23 cellular contexts compared by ENCODE assay signal in genomic region chr3:179493260-179493659, GRCh38. TPM values are rescaled to one million over a fixed set of nuclear protein-coding genes. Genes with fewer than 3 reads are reported as not detected.
DNase-seq lines count a peak whose midpoint lies in the region; ATAC-seq, FAIRE-seq and TF ChIP-seq lines count a peak whose summit lies in the region.
"Had no signal": no experiment of that assay in that cellular context is flagged by ENCODE, and none has a peak within 500 bp of the region (broad histone marks: within the 10 kb centered on the region; RNA-seq: fewer than 3 reads in every experiment).

No MANE protein-coding gene starts in this region.

- TF ChIP-seq POLR2A in K562 (conservative IDR thresholded peaks at IDR 0.05) = no peak

- TF ChIP-seq CTCF in K562 (IDR thresholded peaks at IDR 0.05 in 2 of 3, conservative IDR thresholded peaks at IDR 0.05 in 1 of 3; ENCODE audit: insufficient read depth in 2 of 3, low read depth in 1 of 3, low read length in 3 of 3) = no peak

- no peaks in the 10 kb centered on the region for H3K36me3 ChIP-seq in K562 (ENCODE audit: control insufficient read depth, insufficient read depth, low read length)

- H3K4me3 ChIP-seq in K562 = no peak overlapping the region
- H3K4me3 ChIP-seq: A549; BLaER1 treated with 17β-estradiol and CSF1 and Interleukin-3, amounts not matched to agents 10 nM and 100 nM; GM12878 had no signal

- no peak for FAIRE-seq in K562 (lab: Jason Lieb, UNC)
- FAIRE-seq: A549, GM12878, GM12892, GM18507, GM19239 had no signal

- in situ Hi-C loops in Caki2 (cut with HindIII; ENCODE audit: low pct_unique_long_range_greater_than_20kb, low sequenced_read_pairs) = no loop called here
- in situ Hi-C loops in K562 (cut with MboI) = no loop called here

- intact Hi-C loops in K562 (cut with micrococcal nuclease) = no loop called here

- CTCF ChIA-PET in K562 (lab: Yijun Ruan, JAX; ENCODE audit: low intra/inter-chr PET ratio) = no interaction called here

- no peak for TF ChIP-seq RAD21 in K562 (CRISPR knock-in tag; conservative IDR thresholded peaks at IDR 0.05 in 1 of 2, IDR thresholded peaks at IDR 0.05 in 1 of 2)

- H3K27ac ChIP-seq in K562 (ENCODE audit: extremely low read depth, low read depth, low read length) = no peak overlapping the region
- H3K27ac ChIP-seq: 22Rv1; A549; BLaER1 treated with 17β-estradiol and CSF1 and Interleukin-3, amounts not matched to agents 10 nM and 100 nM; C4-2B had no signal

- TF ChIP-seq EP300 in K562 (IDR thresholded peaks at IDR 0.05; ENCODE audit: low read length) = no peak

- H3K27me3 ChIP-seq in K562 (ENCODE audit: control insufficient read depth in 2 of 2, insufficient read depth in 2 of 2, low read length in 2 of 2) = no peaks in the 10 kb centered on the region
- H3K27me3 ChIP-seq: BLaER1 treated with 17β-estradiol and CSF1 and Interleukin-3, amounts not matched to agents 10 nM and 100 nM had no signal

- peak; percentile 6 for DNase-seq in DMS 273 (lab: John Stamatoyannopoulos, UW; ENCODE audit: unreplicated experiment)
- DNase-seq in DMS 273 treated with DMSO at 0.1 percent for 48 hours (lab: John Stamatoyannopoulos, UW) = no peak
- DNase-seq in Caki2 (ENCODE audit: low read depth) = peak; percentile 20
- DNase-seq in K562 (ENCODE audit: extremely low read depth in 1 of 4, low spot score in 3 of 4) = no peak
- DNase-seq in NCI-H526 (lab: John Stamatoyannopoulos, UW) = no peak
- DNase-seq: AML-193; Caco-2; CD4-positive, alpha-beta T cell; CD8-positive, alpha-beta T cell; DMS153; DMS53; DMS79; DND-41; EL; GDM1 had no signal

- H3K4me1 ChIP-seq in K562 (replicated peaks in 1 of 2; ENCODE audit: control insufficient read depth in 2 of 2, insufficient read depth in 2 of 2, low read length in 2 of 2) = no peaks in the 10 kb centered on the region; a peak in 1 of 5 replicates
- H3K4me1 ChIP-seq: A549; BLaER1 treated with 17β-estradiol and CSF1 and Interleukin-3, amounts not matched to agents 10 nM and 100 nM; Caco-2 had no signal

- H2AFZ ChIP-seq in K562 (ENCODE audit: low read depth, low read length) = no peak overlapping the region

- no TSS peak for BruUV-seq in K562 (replicated peaks; lab: Mats Ljungman, UMichigan)

- no peak overlapping the region for H3K4me2 ChIP-seq in K562 (ENCODE audit: insufficient read depth, low read length)
- H3K4me2 ChIP-seq: A549; BLaER1 treated with 17β-estradiol and CSF1 and Interleukin-3, amounts not matched to agents 10 nM and 100 nM had no signal

- no peak for ATAC-seq in K562
- ATAC-seq: A549; CD8-positive, alpha-beta T cell; GM12878 had no signal

- H3K9ac ChIP-seq in K562 (ENCODE audit: insufficient read depth in 1 of 2, low read depth in 2 of 2, low read length in 2 of 2) = no peak overlapping the region
- H3K9ac ChIP-seq: BLaER1 treated with 17β-estradiol and CSF1 and Interleukin-3, amounts not matched to agents 10 nM and 100 nM had no signal

- H3K79me2 ChIP-seq in K562 (ENCODE audit: control insufficient read depth, insufficient read depth, low read length) = no peaks in the 10 kb centered on the region

- peaks cover 6% of the 10 kb centered on the region; the same call in 1 of the 2 replicates for H3K9me3 ChIP-seq in K562 (replicated peaks; ENCODE audit: control insufficient read depth, insufficient read depth, low read depth, low read length)

- H3K9me1 ChIP-seq in K562 (ENCODE audit: control insufficient read depth, insufficient read depth, low read length) = no peaks in the 10 kb centered on the region

- no peaks in the 10 kb centered on the region for H4K20me1 ChIP-seq in K562 (replicated peaks; ENCODE audit: control insufficient read depth, insufficient read depth, low read length)
- H4K20me1 ChIP-seq: BLaER1 treated with 17β-estradiol and CSF1 and Interleukin-3, amounts not matched to agents 10 nM and 100 nM had no signal

- POLR2A ChIA-PET in K562 (lab: Yijun Ruan, JAX) = interaction anchor here (2.4 kb wide), 1 partner anchor 12 kb away, joined by 9 read pairs; no protein-coding TSS in a partner anchor

TF ChIP-seq in K562, 482 proteins besides CTCF, POLR2A, EP300 and RAD21 (continues in another document):
- no peak for TF ChIP-seq ZFP30 (CRISPR knock-in tag; IDR thresholded peaks at IDR 0.05; ENCODE audit: borderline replicate concordance)
- no peak for TF ChIP-seq MCM3 (IDR thresholded peaks at IDR 0.05)
- peak; percentile 90 for TF ChIP-seq HLTF (IDR thresholded peaks at IDR 0.05)
- TF ChIP-seq FOS (IDR thresholded peaks at IDR 0.05; ENCODE audit: extremely low read depth, insufficient read length) = no peak
- TF ChIP-seq ZNF586 (CRISPR knock-in tag; conservative IDR thresholded peaks at IDR 0.05) = no peak
- peak in 1 of 2 experiments; percentile 91; a peak in 2 of 3 replicates for TF ChIP-seq CBX3 (IDR thresholded peaks at IDR 0.05; ENCODE audit: borderline replicate concordance in 1 of 2, low read length in 2 of 2)
- TF ChIP-seq TEAD4 (IDR thresholded peaks at IDR 0.05; ENCODE audit: low read length) = no peak
- no peak for TF ChIP-seq TEAD4 (CRISPR knock-in tag; IDR thresholded peaks at IDR 0.05; ENCODE audit: borderline replicate concordance)
- TF ChIP-seq NR2F6 (CRISPR knock-in tag; IDR thresholded peaks at IDR 0.05) = no peak
- TF ChIP-seq JUNB (CRISPR knock-in tag; conservative IDR thresholded peaks at IDR 0.05) = no peak
- no peak for TF ChIP-seq MED1 (CRISPR knock-in tag; IDR thresholded peaks at IDR 0.05; ENCODE audit: borderline replicate concordance)
- no peak for TF ChIP-seq ILF3 (IDR thresholded peaks at IDR 0.05; ENCODE audit: borderline replicate concordance)
- TF ChIP-seq RB1 (IDR thresholded peaks at IDR 0.05; ENCODE audit: low read depth) = no peak
- TF ChIP-seq CBX2 (IDR thresholded peaks at IDR 0.05; ENCODE audit: insufficient read depth, low read length, poor library complexity, severe bottlenecking) = no peak
- TF ChIP-seq TSHZ1 (CRISPR knock-in tag; IDR thresholded peaks at IDR 0.05) = no peak
- TF ChIP-seq, protein P1, sequence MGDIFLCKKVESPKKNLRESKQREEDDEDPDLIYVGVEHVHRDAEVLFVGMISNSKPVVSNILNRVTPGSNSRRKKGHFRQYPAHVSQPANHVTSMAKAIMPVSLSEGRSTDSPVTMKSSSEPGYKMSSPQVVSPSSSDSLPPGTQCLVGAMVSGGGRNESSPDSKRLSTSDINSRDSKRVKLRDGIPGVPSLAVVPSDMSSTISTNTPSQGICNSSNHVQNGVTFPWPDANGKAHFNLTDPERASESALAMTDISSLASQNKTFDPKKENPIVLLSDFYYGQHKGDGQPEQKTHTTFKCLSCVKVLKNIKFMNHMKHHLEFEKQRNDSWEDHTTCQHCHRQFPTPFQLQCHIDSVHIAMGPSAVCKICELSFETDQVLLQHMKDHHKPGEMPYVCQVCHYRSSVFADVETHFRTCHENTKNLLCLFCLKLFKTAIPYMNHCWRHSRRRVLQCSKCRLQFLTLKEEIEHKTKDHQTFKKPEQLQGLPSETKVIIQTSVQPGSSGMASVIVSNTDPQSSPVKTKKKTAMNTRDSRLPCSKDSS (IDR thresholded peaks at IDR 0.05; ENCODE audit: low read depth, partially characterized antibody) = peak; percentile 74
- no peak for TF ChIP-seq CREM (IDR thresholded peaks at IDR 0.05; ENCODE audit: low read depth)
- TF ChIP-seq HMGN3 (IDR thresholded peaks at IDR 0.05; ENCODE audit: borderline replicate concordance, extremely low read depth, insufficient read length, low read depth, low read length) = no peak

RNA-seq across cellular contexts. Expression of gene GNB4, which starts 42.0 kb away (rescaled TPM):
- total RNA-seq in Caki2 (2014; rRNA removed; shearing (Covaris generic); ENCODE audit: low replicate concordance) = 42.6 and 50.1 TPM in 2 replicates
- total RNA-seq in K562 (2011; cell fraction: chromatin; rRNA removed; ENCODE audit: low replicate concordance) = 10.7 and 22.4 TPM in 2 replicates
- 4.8 and 8.7 TPM in 2 replicates for total RNA-seq in K562 (2011; cell fraction: nucleolus; rRNA removed)
- total RNA-seq in K562 (2011; cell fraction: nucleoplasm; rRNA removed) = 16.1 and 23.0 TPM in 2 replicates
- total RNA-seq in K562 (2014; rRNA removed) (18.3 and 20.0 TPM in 2 replicates), K562 (2014; rRNA removed; fragmentation: Illumina TruSeq; extraction: Trizol) (34.7 and 38.4 TPM in 2 replicates), K562 (2015; rRNA removed; fragmentation: Illumina TruSeq; extraction: Trizol) (24.8 and 26.2 TPM in 2 replicates), K562 (2021) (27.9 and 28.8 TPM in 2 replicates)
- polyA plus RNA-seq in K562 (2011; rRNA removed) (30.6 and 36.7 TPM in 2 replicates), K562 (2014; fragmentation: Illumina TruSeq; extraction: Trizol) (19.1 and 21.4 TPM in 2 replicates), K562 (2014; fragmentation: Nextera tagmentation; extraction: Ambion mirVana) (1 to 10 TPM; 6.8 to 7.2 TPM), K562 (2014; rRNA removed) (11.7 and 16.9 TPM in 2 replicates)
- polyA plus RNA-seq in K562 (2011; cell fraction: cytosol; rRNA removed) = 8.2 and 23.4 TPM in 2 replicates
- 4.4 and 8.0 TPM in 2 replicates for polyA plus RNA-seq in K562 (2011; cell fraction: nucleus; rRNA removed)
- polyA plus RNA-seq in K562 (2012) = 9.1 and 12.8 TPM in 2 replicates
- 94.2 and 96.0 TPM in 2 replicates for polyA minus RNA-seq in K562 (2011; rRNA and poly(A)+ RNA removed)
- polyA minus RNA-seq in K562 (2011; cell fraction: cytosol; rRNA and poly(A)+ RNA removed) = 26.3 and 32.2 TPM in 2 replicates
- 6.1 and 12.0 TPM in 2 replicates for polyA minus RNA-seq in K562 (2011; cell fraction: nucleus; rRNA and poly(A)+ RNA removed)

Comparison
In these comparisons a context has a peak if more than half of its experiments do, and no peak if none do; other contexts are left out.
1. DNase-seq: peak in DMS 273 (single experiment) and Caki2 (single experiment); none in DMS 273 treated with DMSO at 0.1 percent for 48 hours (single experiment), K562 (0 of 4) and NCI-H526 (0 of 2).